ENCODE assay signal across 2 cellular contexts in genomic region chr7:43823425-43823824, GRCh38.
TF ChIP-seq lines count a peak whose summit lies in the region.
"Not testable (repeated sequence)": the region's sequence is repeated elsewhere in the genome, so short reads cannot be mapped to it uniquely, and the experiment has no call there.

No MANE protein-coding gene starts in this region.

TF ChIP-seq in HEK293T, 16 proteins besides CTCF, POLR2A, EP300 and RAD21:
- peak; percentile 87 for TF ChIP-seq PKNOX1 (IDR thresholded peaks at IDR 0.05)
TF ChIP-seq in HEK293T: peak in this region for 1; not testable (repeated sequence) for 15.

TF ChIP-seq in K562, 482 proteins besides CTCF, POLR2A, EP300 and RAD21 (continued from another document):
- TF ChIP-seq PBX2 (CRISPR knock-in tag; IDR thresholded peaks at IDR 0.05; ENCODE audit: low read depth), result not testable (repeated sequence)
- TF ChIP-seq PBX2 (tag; conservative IDR thresholded peaks at IDR 0.05; ENCODE audit: low read depth) (peak; percentile 33; the same call in 1 of the 2 replicates), PKNOX1 (IDR thresholded peaks at IDR 0.05) (peak; percentile 94)
TF ChIP-seq in K562: peak in this region for 3; not testable (repeated sequence) for 479.
